Comparison of ENCODE assay signal across 1 cellular context in genomic region chr7:150569245-150569644, GRCh38.
TF ChIP-seq lines count a peak whose summit lies in the region.

No MANE protein-coding gene starts in this region.

TF ChIP-seq in SK-N-SH, 30 proteins besides CTCF, POLR2A, EP300 and RAD21 (continued from another document):
- TF ChIP-seq REST (IDR thresholded peaks at IDR 0.05; ENCODE audit: low read depth, low read length) (no peak), YY1 (IDR thresholded peaks at IDR 0.05; ENCODE audit: low read depth) (no peak), FOXJ3 (CRISPR knock-in tag; IDR thresholded peaks at IDR 0.05) (no peak)
